Comparison of ENCODE assay signal across 8 cellular contexts in genomic region chr14:39469094-39469710, GRCh38.
DNase-seq lines count a peak whose midpoint lies in the region; ATAC-seq lines count a peak whose summit lies in the region.

No MANE protein-coding gene starts in this region.

- DNase-seq in NOMO-1 (lab: John Stamatoyannopoulos, UW; ENCODE audit: unreplicated experiment in 2 of 2) (peak; percentile 19 to 41), NOMO-1 treated with dmso at 0.1 percent for 144 hours (lab: John Stamatoyannopoulos, UW; ENCODE audit: unreplicated experiment) (no peak), memory B cell (ENCODE audit: low spot score in 2 of 2) (peak; percentile 18 to 45), cerebellar nuclear complex (lab: John Stamatoyannopoulos, UW) (no peak), AG08395 (ENCODE audit: low spot score) (no peak)
- peak; percentile 34 for DNase-seq in activated CD8-positive, alpha-beta memory T cell treated with anti-CD3 and anti-CD28 coated beads, Interleukin-2, amount 50 U/mL, for 4 hours

- H3K27me3 Mint-ChIP-seq in memory B cell: peaks cover 2% of the 10 kb centered on the region

- no peaks in the 10 kb centered on the region for H3K9me3 Mint-ChIP-seq in memory B cell

- H3K27ac Mint-ChIP-seq in memory B cell: no peak overlapping the region

- no peak overlapping the region for H3K4me3 Mint-ChIP-seq in memory B cell

- ATAC-seq in GM21447 (IDR thresholded peaks at IDR 0.05; ENCODE audit: unreplicated experiment) (peak; percentile 96), HG03521 (IDR thresholded peaks at IDR 0.05; ENCODE audit: unreplicated experiment) (peak; percentile 90), memory B cell (ENCODE audit: low read depth) (peak; percentile 85)

- H3K36me3 Mint-ChIP-seq in memory B cell: peaks cover 5% of the 10 kb centered on the region

- no peaks in the 10 kb centered on the region for H3K4me1 Mint-ChIP-seq in memory B cell

Comparison
In these comparisons a context has a peak if more than half of its experiments do, and no peak if none do; other contexts are left out.
1. DNase-seq: peak in NOMO-1 (2 of 2), activated CD8-positive, alpha-beta memory T cell treated with anti-CD3 and anti-CD28 coated beads, Interleukin-2, amount 50 U/mL, for 4 hours (single experiment) and memory B cell (2 of 2); none in NOMO-1 treated with dmso at 0.1 percent for 144 hours (single experiment), cerebellar nuclear complex (0 of 2) and AG08395 (single experiment).
2. Peak in every context shown above with its lines, with median percentiles within 50 percentile points of each other: ATAC-seq.